In the genomic region with DNA sequence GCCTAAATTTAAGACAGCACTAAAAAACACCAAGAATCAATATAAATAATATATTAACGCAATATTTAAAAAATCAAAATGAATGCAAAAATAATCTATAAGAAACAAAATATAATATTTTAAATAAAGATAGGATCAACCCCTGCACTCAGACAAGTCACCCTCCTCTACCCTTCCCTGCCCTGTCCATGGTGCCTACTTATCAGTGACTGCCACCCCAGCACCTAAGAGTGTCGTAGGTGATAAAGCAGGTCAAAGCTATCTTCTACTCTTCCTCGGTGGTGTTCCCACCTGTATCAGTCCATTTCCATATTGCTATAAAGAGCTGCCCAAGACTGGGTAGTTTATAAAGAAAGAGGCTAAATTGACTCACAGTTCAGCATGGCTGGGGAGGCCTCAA, we compare ENCODE assay signal across 24 cellular contexts.
"Had no signal": no experiment of that assay in that cellular context is flagged by ENCODE, and none has a peak within 500 bp of the region (broad histone marks: within the 10 kb centered on the region; RNA-seq: fewer than 3 reads in every experiment).

No MANE protein-coding gene starts in this region.

- H3K9ac ChIP-seq: KMS-11 had no signal

- H3K4me1 ChIP-seq: SJSA1 had no signal

- H3K9me3 ChIP-seq: SJSA1 had no signal

- H3K27me3 ChIP-seq: SJSA1 had no signal

- DNase-seq: IMR-90, Kasumi-1, MV-4-11, NCI-H1048, NCI-H1105, NCI-H1417, NCI-H1436 treated with DMSO at 0.1 percent for 48 hours, NCI-H1694, NCI-H187 treated with DMSO at 0.1 percent for 48 hours, NCI-H2029 treated with DMSO at 0.1 percent for 48 hours, NCI-H2171 treated with DMSO at 0.1 percent for 48 hours, NCI-H2227 treated with DMSO at 0.1 percent for 48 hours, NCI-H524, NCI-H526 treated with DMSO at 0.1 percent for 48 hours, NCI-H748 treated with DMSO at 0.1 percent for 48 hours, Right ventricle myocardium superior, RPMI8226, SIG-M5 had no signal

- H3K4me2 ChIP-seq: KMS-11 had no signal

- ATAC-seq: HepG2, K562 had no signal

- H3K36me3 ChIP-seq: SJSA1 had no signal

- H3K4me3 ChIP-seq: K562, SJSA1, SK-N-MC had no signal

- FAIRE-seq: HepG2, K562, RCC 7860 had no signal

- H3K27ac ChIP-seq: KMS-11, SJSA1, SK-N-MC had no signal
